ENCODE assay signal across 17 cellular contexts in the genomic region with DNA sequence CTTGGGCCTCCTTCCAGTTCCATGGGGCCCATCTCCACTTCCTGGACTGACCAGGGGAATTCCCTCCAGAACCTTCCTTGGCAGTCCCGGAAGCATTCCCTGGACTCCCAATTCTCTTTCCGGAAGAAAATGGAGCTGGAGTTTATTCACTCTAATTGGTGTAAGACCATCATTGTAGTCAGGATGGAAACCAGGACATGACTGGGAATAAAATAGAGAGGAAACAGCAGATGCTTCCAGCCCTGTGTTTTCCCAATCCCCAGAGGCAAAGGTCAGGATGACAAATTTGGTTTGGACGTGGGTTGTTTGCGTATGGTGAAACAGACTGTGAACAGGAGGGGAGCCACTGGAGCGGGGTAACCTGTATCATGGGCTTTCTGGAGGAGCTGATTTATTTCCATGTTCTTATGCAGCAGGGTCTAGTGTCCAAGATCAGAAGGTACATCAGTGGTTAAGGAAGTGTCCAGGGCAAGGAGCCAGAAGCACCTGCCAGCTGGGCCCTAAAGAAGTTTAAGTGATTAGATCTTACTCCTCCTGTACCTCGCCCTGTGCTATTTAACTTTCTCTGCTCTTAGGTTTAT. TPM values are rescaled to one million over a fixed set of nuclear protein-coding genes. Genes with fewer than 3 reads are reported as not detected.
DNase-seq lines count a peak whose midpoint lies in the region; ATAC-seq, FAIRE-seq and TF ChIP-seq lines count a peak whose summit lies in the region.
"Had no signal": no experiment of that assay in that cellular context is flagged by ENCODE, and none has a peak within 500 bp of the region (broad histone marks: within the 10 kb centered on the region; RNA-seq: fewer than 3 reads in every experiment).

No MANE protein-coding gene starts in this region.

- no peak for TF ChIP-seq CTCF in IMR-90 (conservative IDR thresholded peaks at IDR 0.05; ENCODE audit: low read depth, low read length)
- peak; percentile 35 for TF ChIP-seq CTCF in HepG2 (CRISPR knock-in tag; IDR thresholded peaks at IDR 0.05)

- no peak overlapping the region for H2BK20ac ChIP-seq in IMR-90 (ENCODE audit: low read depth, low read length)

- no peaks in the 10 kb centered on the region for H3K79me1 ChIP-seq in IMR-90 (ENCODE audit: low read depth in 1 of 2, low read length in 2 of 2)

- no peak overlapping the region for H2BK5ac ChIP-seq in IMR-90 (ENCODE audit: low read depth, low read length, poor library complexity, severe bottlenecking)

- TF ChIP-seq EP300 in HepG2 (IDR thresholded peaks at IDR 0.05; ENCODE audit: low read depth in 2 of 2, low read length in 2 of 2) (peak; percentile 49 to 66; a peak in 2 of 4 replicates), HepG2 (CRISPR knock-in tag; IDR thresholded peaks at IDR 0.05; ENCODE audit: borderline replicate concordance) (no peak)

- H2AK9ac ChIP-seq in IMR-90 (replicated peaks; ENCODE audit: low read depth, low read length, poor library complexity) = no peak overlapping the region

- ATAC-seq in IMR-90 (ENCODE audit: low read depth) (no peak), HepG2 (peak; percentile 93), Right ventricle myocardium superior (ENCODE audit: poor library complexity) (no peak), HG02970 (IDR thresholded peaks at IDR 0.05; ENCODE audit: low FRiP score, unreplicated experiment) (no peak)

- H3K36me3 ChIP-seq in IMR-90 (ENCODE audit: control insufficient read depth, insufficient read depth, low read length) (no peaks in the 10 kb centered on the region), HepG2 (replicated peaks in 1 of 2; ENCODE audit: control insufficient read depth in 1 of 2, insufficient read depth in 2 of 2, low read length in 2 of 2) (no peaks in the 10 kb centered on the region), small intestine (ENCODE audit: control insufficient read depth in 2 of 2, insufficient read depth in 2 of 2, low read length in 2 of 2) (no peaks in the 10 kb centered on the region)

- H3K14ac ChIP-seq in IMR-90 (replicated peaks; ENCODE audit: low read depth, low read length) = no peak overlapping the region

- DNase-seq in IMR-90 (peak; percentile 29), dermis blood vessel endothelial cell (peak; percentile 58), HepG2 (ENCODE audit: low spot score) (peak; percentile 83), small intestine (peak; percentile 50), nucleus accumbens (lab: John Stamatoyannopoulos, UW) (no peak), Right ventricle myocardium superior (no peak)
- DNase-seq: AML-193, DMS79 treated with DMSO at 0.1 percent for 48 hours, H9, KBM-7, MV-4-11, NCI-H1694 treated with DMSO at 0.1 percent for 48 hours, NCI-H226, NCI-H524 had no signal

- H3K4me2 ChIP-seq in IMR-90 (ENCODE audit: low read depth, low read length) (no peak overlapping the region), HepG2 (ENCODE audit: low read depth, low read length) (peak overlapping the region; percentile 86)

- H3K4ac ChIP-seq in IMR-90 (ENCODE audit: low read depth, low read length) = no peak overlapping the region

- no peaks in the 10 kb centered on the region for H3K79me2 ChIP-seq in HepG2 (ENCODE audit: insufficient read depth, low read length)

- 0 out of 2 replicates have a peak, but pooled peaks cover 1% of the 10 kb centered on the region for H3K4me1 ChIP-seq in IMR-90 (ENCODE audit: control insufficient read depth, insufficient read depth, low read length)
- peaks cover 63% of the 10 kb centered on the region for H3K4me1 ChIP-seq in HepG2 (ENCODE audit: insufficient read depth, low read length)
- H3K4me1 ChIP-seq in small intestine (ENCODE audit: control insufficient read depth in 2 of 2, insufficient read depth in 1 of 2, low read depth in 1 of 2, low read length in 1 of 2) = peaks cover 0 to 2% of the 10 kb centered on the region in 2 donors

- H2BK15ac ChIP-seq in IMR-90 (ENCODE audit: low read depth, low read length) = no peak overlapping the region

- WGBS in IMR-90 (ENCODE audit: extremely low coverage in 2 of 2, insufficient read length in 1 of 2), 2 experiments = no CpG with 5 or more reads among the region's 6 CpGs
- WGBS in HepG2 (ENCODE audit: low lambda C conversion rate) = 5% methylated on average over 6 of the region's 6 CpGs
- 23 to 50% (median 41%) methylated on average over 6 of the region's 6 CpGs for WGBS in small intestine, 3 donors

- dilution Hi-C loops in IMR-90 (cut with HindIII; ENCODE audit: low sequenced_read_pairs, unreplicated experiment) = no loop called here

- CTCF ChIA-PET in IMR-90 (lab: Yijun Ruan, JAX) (interaction anchor here (2.6 kb wide), 1 partner anchor 388 kb away, joined by 7 read pairs; no protein-coding TSS in a partner anchor), HepG2 (lab: Yijun Ruan, JAX; ENCODE audit: low intra/inter-chr PET ratio, low total read pairs) (no interaction called here)

- no peak overlapping the region for H3K18ac ChIP-seq in IMR-90 (ENCODE audit: low read depth, low read length)

- no peak overlapping the region for H3K56ac ChIP-seq in IMR-90 (ENCODE audit: extremely low read depth, insufficient read depth, low read length)

- intact Hi-C loops in IMR-90 (cut with micrococcal nuclease) (no loop called here), HepG2 (cut with micrococcal nuclease; ENCODE audit: unreplicated experiment) (loop anchor here (1.0 kb wide), 1 partner anchor 9 kb away; a partner anchor contains a TSS), Right ventricle myocardium superior (cut with DNase I) (loop anchor here (10.0 kb wide), 1 partner anchor 399 kb away; no protein-coding TSS in a partner anchor)

- H3K27me3 ChIP-seq in IMR-90 (ENCODE audit: control insufficient read depth, insufficient read depth, low read length) (no peaks in the 10 kb centered on the region; the same call in 1 of the 2 replicates), HepG2 (ENCODE audit: control insufficient read depth in 1 of 2, insufficient read depth in 2 of 2, low read length in 2 of 2) (no peaks in the 10 kb centered on the region), small intestine (ENCODE audit: control insufficient read depth in 2 of 2, insufficient read depth in 2 of 2, low read length in 2 of 2) (peaks cover 0 to 1% of the 10 kb centered on the region in 2 donors)

- FAIRE-seq in HepG2 (lab: Jason Lieb, UNC) (peak; percentile 87), small intestine (lab: Jason Lieb, UNC) (no peak)

- H4K20me1 ChIP-seq in IMR-90 (ENCODE audit: insufficient read depth, low read length) (no peaks in the 10 kb centered on the region), HepG2 (ENCODE audit: insufficient read depth, low read length) (no peaks in the 10 kb centered on the region)

- TF ChIP-seq RAD21 in IMR-90 (IDR thresholded peaks at IDR 0.05; ENCODE audit: low read length) (no peak), HepG2 (CRISPR knock-in tag; IDR thresholded peaks at IDR 0.05) (peak; percentile 22; the same call in 1 of the 2 replicates)

- H3K4me3 ChIP-seq in IMR-90 (ENCODE audit: insufficient read depth, low read depth, low read length) (no peak overlapping the region), HepG2 (replicated peaks in 1 of 3; ENCODE audit: insufficient read depth in 1 of 3, low read depth in 2 of 3, low read length in 3 of 3) (peak overlapping the region; percentile 17 to 57 (median 26)), small intestine (ENCODE audit: low read depth in 1 of 2, low read length in 2 of 2) (no peak overlapping the region)

- no peak overlapping the region for H2BK120ac ChIP-seq in IMR-90 (ENCODE audit: low read depth, low read length)

- no peaks in the 10 kb centered on the region for H3K9me1 ChIP-seq in IMR-90 (ENCODE audit: insufficient read depth, low read length)

- H3K27ac ChIP-seq in IMR-90 (ENCODE audit: insufficient read depth, low read length) (no peak overlapping the region), HepG2 (ENCODE audit: extremely low read length, insufficient read depth, low read length) (peak overlapping the region; percentile 66), small intestine (ENCODE audit: low read depth in 1 of 2, low read length in 1 of 2) (peak overlapping the region in 1 of 2 donors; percentile 57)
- H3K27ac ChIP-seq: RWPE1 had no signal

- H3K9ac ChIP-seq in IMR-90 (ENCODE audit: low read depth, low read length) (no peak overlapping the region), HepG2 (ENCODE audit: insufficient read depth, low read depth, low read length) (peak overlapping the region; percentile 55)

- TF ChIP-seq POLR2A in IMR-90 (IDR thresholded peaks at IDR 0.05; ENCODE audit: low read depth, low read length) = no peak
- TF ChIP-seq POLR2A in HepG2 (IDR thresholded peaks at IDR 0.05; ENCODE audit: insufficient read depth in 1 of 2, low read depth in 2 of 2, low read length in 2 of 2) = peak in 1 of 2 experiments; percentile 61; a peak in 2 of 4 replicates

- no peak overlapping the region for H2AFZ ChIP-seq in IMR-90 (replicated peaks; ENCODE audit: low read length, poor library complexity)
- peak overlapping the region; percentile 74 for H2AFZ ChIP-seq in HepG2 (ENCODE audit: low read length)

- H4K5ac ChIP-seq in IMR-90 (ENCODE audit: low read depth, low read length) = no peak overlapping the region

- H4K91ac ChIP-seq in IMR-90 (ENCODE audit: insufficient read depth, low read depth, low read length) = no peak overlapping the region

- H4K8ac ChIP-seq in IMR-90 (ENCODE audit: low read depth in 2 of 2, low read length in 2 of 2) = no peak overlapping the region

- POLR2A ChIA-PET in IMR-90 (lab: Charles Lee; ENCODE audit: unreplicated experiment) (no interaction called here), HepG2 (lab: Yijun Ruan, JAX) (interaction anchor here (1.2 to 2.9 kb wide), 13 partner anchors 8 to 388 kb away, joined by 3 to 41 read pairs (median 7); a partner anchor contains a TSS)

- H3K9me3 ChIP-seq in IMR-90 (ENCODE audit: control insufficient read depth, insufficient read depth, low read length) (no peaks in the 10 kb centered on the region), HepG2 (ENCODE audit: low read length) (no peaks in the 10 kb centered on the region), small intestine (ENCODE audit: control insufficient read depth, low read depth) (no peaks in the 10 kb centered on the region)

- H3K23ac ChIP-seq in IMR-90 (ENCODE audit: low read depth, low read length) = no peak overlapping the region

- H2AK5ac ChIP-seq in IMR-90 (ENCODE audit: low read depth, low read length) = no peak overlapping the region

- BruUV-seq in IMR-90 (replicated peaks; lab: Mats Ljungman, UMichigan) (no TSS peak), HepG2 (replicated peaks; lab: Mats Ljungman, UMichigan) (TSS peak; percentile 87)

- in situ Hi-C loops in IMR-90 (cut with MboI; ENCODE audit: low sequenced_read_pairs) (loop anchor here (5.0 kb wide), 1 partner anchor 392 kb away; no protein-coding TSS in a partner anchor), HepG2 (cut with HindIII; ENCODE audit: extremely low pct_ligation_motif_present, low pct_unique_long_range_greater_than_20kb) (no loop called here)

RNA-seq across cellular contexts. Expression of a gene that starts 8.5 kb away (rescaled TPM):
- total RNA-seq in IMR-90 (2012; rRNA removed) (81.1 and 90.9 TPM in 2 replicates), dermis blood vessel endothelial cell (34.9 and 47.6 TPM in 2 replicates), HepG2 (2016; rRNA removed; fragmentation: Illumina TruSeq; extraction: Trizol) (63.3 and 85.6 TPM in 2 replicates), Right ventricle myocardium superior (58.6 TPM)
- polyA plus RNA-seq in IMR-90 (2012; rRNA removed) (26.7 and 31.5 TPM in 2 replicates), HepG2 (2011; rRNA removed) (39.2 and 41.3 TPM in 2 replicates), small intestine (10 to 100 TPM; 18.1 to 33.1 (median 21.7) TPM)
- polyA plus RNA-seq in IMR-90 (2012; cell fraction: cytosol; rRNA removed) = 8.2 and 10.0 TPM in 2 replicates
- 25.0 and 105 TPM in 2 replicates for polyA plus RNA-seq in IMR-90 (2012; cell fraction: nucleus; rRNA removed; ENCODE audit: low replicate concordance)
- total RNA-seq in HepG2 (2016; cell fraction: cytosol; rRNA removed; fragmentation: Illumina TruSeq; extraction: Trizol; ENCODE audit: low read depth) = 26.7 and 27.2 TPM in 2 replicates
- total RNA-seq in HepG2 (2016; cell fraction: insoluble cytoplasmic fraction; rRNA removed; fragmentation: Illumina TruSeq; extraction: Trizol) = 63.0 and 78.4 TPM in 2 replicates
- 27.7 and 32.4 TPM in 2 replicates for total RNA-seq in HepG2 (2016; cell fraction: membrane; rRNA removed; fragmentation: Illumina TruSeq; extraction: Trizol)
- total RNA-seq in HepG2 (2016; cell fraction: nucleus; rRNA removed; fragmentation: Illumina TruSeq; extraction: Trizol) = 49.5 and 56.4 TPM in 2 replicates
- 22.8 and 26.7 TPM in 2 replicates for polyA plus RNA-seq in HepG2 (2011; cell fraction: cytosol; rRNA removed)
- polyA plus RNA-seq in HepG2 (2011; cell fraction: nucleus; rRNA removed) = 42.5 and 46.5 TPM in 2 replicates
- 26.7 and 35.9 TPM in 2 replicates for polyA plus RNA-seq in HepG2 (2012)
- polyA plus RNA-seq in HepG2 (2016; cell fraction: cytosol; fragmentation: Illumina TruSeq; extraction: Trizol; ENCODE audit: low read depth) = 3.8 and 4.6 TPM in 2 replicates
- 47.9 and 51.0 TPM in 2 replicates for polyA plus RNA-seq in HepG2 (2016; cell fraction: insoluble cytoplasmic fraction; fragmentation: Illumina TruSeq; extraction: Trizol; ENCODE audit: low read depth)
- polyA plus RNA-seq in HepG2 (2016; cell fraction: membrane; fragmentation: Illumina TruSeq; extraction: Trizol; ENCODE audit: low read depth) = 7.6 and 10.0 TPM in 2 replicates
- 47.6 and 48.7 TPM in 2 replicates for polyA plus RNA-seq in HepG2 (2016; cell fraction: nucleus; fragmentation: Illumina TruSeq; extraction: Trizol; ENCODE audit: insufficient read depth, low read depth)
- polyA minus RNA-seq in HepG2 (2011; rRNA and poly(A)+ RNA removed; ENCODE audit: low replicate concordance) = 88.6 and 115 TPM in 2 replicates
- polyA minus RNA-seq in HepG2 (2011; cell fraction: cytosol; rRNA and poly(A)+ RNA removed) = 55.5 and 68.8 TPM in 2 replicates
- 91.2 and 118 TPM in 2 replicates for polyA minus RNA-seq in HepG2 (2011; cell fraction: nucleus; rRNA and poly(A)+ RNA removed)

RNA-seq across cellular contexts. Expression of a gene that starts 11.7 kb away (rescaled TPM):
- total RNA-seq in IMR-90 (2012; rRNA removed) = under 0.01 and 0.18 TPM in 2 replicates
- polyA plus RNA-seq in IMR-90 (2012; rRNA removed) = 0.06 and 0.09 TPM in 2 replicates
- 0.12 TPM in 1 of 2 replicates, not detected in the other for polyA plus RNA-seq in IMR-90 (2012; cell fraction: cytosol; rRNA removed)
- polyA plus RNA-seq in IMR-90 (2012; cell fraction: nucleus; rRNA removed; ENCODE audit: low replicate concordance) = 0.07 and 0.10 TPM in 2 replicates
- total RNA-seq in dermis blood vessel endothelial cell = not detected in 2 replicates
- 1.0 and 1.2 TPM in 2 replicates for total RNA-seq in HepG2 (2016; rRNA removed; fragmentation: Illumina TruSeq; extraction: Trizol)
- total RNA-seq in HepG2 (2016; cell fraction: cytosol; rRNA removed; fragmentation: Illumina TruSeq; extraction: Trizol; ENCODE audit: low read depth) = 0.09 and 0.20 TPM in 2 replicates
- total RNA-seq in HepG2 (2016; cell fraction: insoluble cytoplasmic fraction; rRNA removed; fragmentation: Illumina TruSeq; extraction: Trizol) = 0.89 and 1.7 TPM in 2 replicates
- total RNA-seq in HepG2 (2016; cell fraction: membrane; rRNA removed; fragmentation: Illumina TruSeq; extraction: Trizol) = 0.34 and 0.62 TPM in 2 replicates
- total RNA-seq in HepG2 (2016; cell fraction: nucleus; rRNA removed; fragmentation: Illumina TruSeq; extraction: Trizol) = 0.62 and 0.81 TPM in 2 replicates
- 1.4 and 2.2 TPM in 2 replicates for polyA plus RNA-seq in HepG2 (2011; rRNA removed)
- 1.1 and 1.3 TPM in 2 replicates for polyA plus RNA-seq in HepG2 (2011; cell fraction: cytosol; rRNA removed)
- 1.2 and 1.6 TPM in 2 replicates for polyA plus RNA-seq in HepG2 (2011; cell fraction: nucleus; rRNA removed)
- polyA plus RNA-seq in HepG2 (2012) = 0.80 and 1.1 TPM in 2 replicates
- 0.10 and 0.20 TPM in 2 replicates for polyA plus RNA-seq in HepG2 (2016; cell fraction: cytosol; fragmentation: Illumina TruSeq; extraction: Trizol; ENCODE audit: low read depth)
- 1.0 and 1.2 TPM in 2 replicates for polyA plus RNA-seq in HepG2 (2016; cell fraction: insoluble cytoplasmic fraction; fragmentation: Illumina TruSeq; extraction: Trizol; ENCODE audit: low read depth)
- 0.32 and 0.61 TPM in 2 replicates for polyA plus RNA-seq in HepG2 (2016; cell fraction: membrane; fragmentation: Illumina TruSeq; extraction: Trizol; ENCODE audit: low read depth)
- 0.83 and 1.9 TPM in 2 replicates for polyA plus RNA-seq in HepG2 (2016; cell fraction: nucleus; fragmentation: Illumina TruSeq; extraction: Trizol; ENCODE audit: insufficient read depth, low read depth)
- 0.51 and 3.8 TPM in 2 replicates for polyA minus RNA-seq in HepG2 (2011; rRNA and poly(A)+ RNA removed; ENCODE audit: low replicate concordance)
- polyA minus RNA-seq in HepG2 (2011; cell fraction: cytosol; rRNA and poly(A)+ RNA removed) = 0.88 and 1.8 TPM in 2 replicates
- polyA minus RNA-seq in HepG2 (2011; cell fraction: nucleus; rRNA and poly(A)+ RNA removed) = 0.64 and 1.4 TPM in 2 replicates
- under 1 TPM in 2 of 3 donors, not detected in 1; 0.15 to 0.22 TPM for polyA plus RNA-seq in small intestine
- total RNA-seq in Right ventricle myocardium superior = not detected
- polyA plus RNA-seq: CD14-positive monocyte had no signal

Comparison
In these comparisons a context has a peak if more than half of its experiments do, and no peak if none do; other contexts are left out.
1. DNase-seq: peak in IMR-90 (single experiment), dermis blood vessel endothelial cell (single experiment), HepG2 (single experiment) and small intestine (single experiment); none in nucleus accumbens (0 of 56) and Right ventricle myocardium superior (single experiment).
2. H3K4me3 ChIP-seq: peak in HepG2 (3 of 3); none in IMR-90 (single experiment) and small intestine (0 of 2).